7 cellular contexts compared by ENCODE assay signal in the genomic region with DNA sequence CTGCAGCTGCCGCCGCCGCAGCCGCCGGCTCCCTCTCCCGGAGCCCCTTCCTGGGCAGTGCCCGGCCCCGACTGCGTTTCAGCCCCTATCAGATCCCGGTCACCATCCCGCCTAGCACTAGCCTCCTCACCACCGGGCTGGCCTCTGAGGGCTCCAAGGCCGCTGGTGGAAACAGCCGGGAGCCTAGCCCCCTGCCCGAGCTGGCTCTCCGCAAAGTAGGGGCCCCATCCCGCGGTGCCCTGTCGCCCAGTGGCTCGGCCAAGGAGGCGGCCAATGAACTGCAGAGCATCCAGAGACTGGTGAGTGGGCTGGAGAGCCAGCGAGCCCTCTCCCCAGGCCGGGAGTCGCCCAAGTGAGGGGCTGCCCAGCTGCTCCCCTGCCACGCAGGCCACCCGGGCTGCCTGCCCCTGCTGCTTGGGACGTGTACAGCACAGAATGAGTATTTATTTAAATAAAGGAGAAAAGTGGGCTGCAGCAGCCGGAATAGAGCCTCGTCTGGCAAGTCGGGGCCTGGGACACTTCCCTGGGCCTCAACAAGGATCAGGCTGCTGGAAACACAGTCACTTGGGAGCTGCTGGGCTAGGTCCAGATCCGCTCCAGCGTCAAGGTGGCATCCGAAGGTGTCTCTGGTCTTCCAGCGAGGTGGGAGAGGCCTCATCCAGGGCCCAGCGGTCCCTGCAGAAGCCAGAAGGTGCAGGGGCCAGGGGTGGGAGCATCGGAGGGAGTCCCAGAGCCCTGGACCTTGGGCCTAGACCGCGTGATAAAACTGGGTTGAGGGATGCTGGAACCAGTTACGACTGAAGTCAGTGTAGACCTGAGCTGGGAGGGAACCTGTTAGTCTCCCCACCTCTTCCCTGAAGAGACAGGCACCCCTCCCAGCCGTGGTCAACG. TPM values are rescaled to one million over a fixed set of nuclear protein-coding genes. Genes with fewer than 3 reads are reported as not detected.
DNase-seq lines count a peak whose midpoint lies in the region; ATAC-seq and TF ChIP-seq lines count a peak whose summit lies in the region.

No MANE protein-coding gene starts in this region.

- H3K27me3 ChIP-seq in right cardiac atrium (ENCODE audit: control insufficient read depth, insufficient read depth), result no peaks in the 10 kb centered on the region

- POLR2A ChIA-PET in HEK293 (lab: Yijun Ruan, JAX), result interaction anchor here (2.7 kb wide), 1 partner anchor 9 kb away, joined by 18 read pairs; the partner anchor contains the start of gene TBX2
- POLR2A ChIA-PET in activated CD8-positive, alpha-beta T cell treated with anti-CD3 and anti-CD28 coated beads for 36 hours (lab: Charles Lee), result no interaction called here

- ATAC-seq in activated CD8-positive, alpha-beta T cell treated with anti-CD3 and anti-CD28 coated beads for 36 hours, result no peak
- no peak for ATAC-seq in right cardiac atrium
- no peak for ATAC-seq in stimulated activated memory B cell treated with anti-CD40 and anti-IgM and Interleukin-4, amounts not matched to agents 10 μg/mL and 1 μg/mL and 100 μg/mL, for 72 hours
- no peak for ATAC-seq in HG03469 (IDR thresholded peaks at IDR 0.05; ENCODE audit: unreplicated experiment)

- H3K27ac ChIP-seq in HEK293 (ENCODE audit: extremely low read depth, low read depth, low read length), result no peak overlapping the region
- H3K27ac ChIP-seq in right cardiac atrium (ENCODE audit: low read length), result no peak overlapping the region

- peaks cover 27% of the 10 kb centered on the region for H3K4me1 Mint-ChIP-seq in activated CD8-positive, alpha-beta T cell treated with anti-CD3 and anti-CD28 coated beads for 36 hours (ENCODE audit: low read depth)
- H3K4me1 Mint-ChIP-seq in stimulated activated memory B cell treated with anti-CD40 and anti-IgM and Interleukin-4, amounts not matched to agents 10 μg/mL and 1 μg/mL and 100 μg/mL, for 72 hours, result peaks cover 44% of the 10 kb centered on the region

- no peak for TF ChIP-seq CTCF in HEK293 (tag by site-specific recombination; IDR thresholded peaks at IDR 0.05)
- no peak for TF ChIP-seq CTCF in activated CD8-positive, alpha-beta T cell treated with anti-CD3 and anti-CD28 coated beads for 36 hours (IDR thresholded peaks at IDR 0.05)

- H3K9me3 Mint-ChIP-seq in activated CD8-positive, alpha-beta T cell treated with anti-CD3 and anti-CD28 coated beads for 36 hours, result no peaks in the 10 kb centered on the region
- no peaks in the 10 kb centered on the region for H3K9me3 Mint-ChIP-seq in stimulated activated memory B cell treated with anti-CD40 and anti-IgM and Interleukin-4, amounts not matched to agents 10 μg/mL and 1 μg/mL and 100 μg/mL, for 72 hours

- no peak overlapping the region for H3K27ac Mint-ChIP-seq in activated CD8-positive, alpha-beta T cell treated with anti-CD3 and anti-CD28 coated beads for 36 hours
- H3K27ac Mint-ChIP-seq in stimulated activated memory B cell treated with anti-CD40 and anti-IgM and Interleukin-4, amounts not matched to agents 10 μg/mL and 1 μg/mL and 100 μg/mL, for 72 hours, result no peak overlapping the region

- H3K36me3 ChIP-seq in HEK293 (ENCODE audit: control insufficient read depth in 2 of 2, insufficient read depth in 1 of 2, low read length in 2 of 2), result peaks cover 0 to 54% of the 10 kb centered on the region in 2 experiments; a peak in 1 of 3 replicates

- intact Hi-C loops in activated CD8-positive, alpha-beta T cell treated with anti-CD3 and anti-CD28 coated beads for 36 hours (cut with micrococcal nuclease), result no loop called here
- intact Hi-C loops in right cardiac atrium (cut with DNase I), result no loop called here

- no peak for DNase-seq in activated CD8-positive, alpha-beta T cell treated with anti-CD3 and anti-CD28 coated beads for 36 hours
- DNase-seq in right cardiac atrium (peak in 2 of 3 donors; percentile 59 to 60), NCI-H226 (no peak), superior temporal gyrus (ENCODE audit: extremely low spot score) (no peak)

- H3K9me3 ChIP-seq in HEK293 (ENCODE audit: control insufficient read depth, insufficient read depth, low read depth, low read length) (no peaks in the 10 kb centered on the region), right cardiac atrium (ENCODE audit: control insufficient read depth, low read length) (no peaks in the 10 kb centered on the region)

- H3K4me3 Mint-ChIP-seq in activated CD8-positive, alpha-beta T cell treated with anti-CD3 and anti-CD28 coated beads for 36 hours, result peak overlapping the region; percentile 42
- H3K4me3 Mint-ChIP-seq in stimulated activated memory B cell treated with anti-CD40 and anti-IgM and Interleukin-4, amounts not matched to agents 10 μg/mL and 1 μg/mL and 100 μg/mL, for 72 hours, result peak overlapping the region; percentile 61

- no peaks in the 10 kb centered on the region for H3K36me3 Mint-ChIP-seq in activated CD8-positive, alpha-beta T cell treated with anti-CD3 and anti-CD28 coated beads for 36 hours (ENCODE audit: low read depth)
- no peaks in the 10 kb centered on the region for H3K36me3 Mint-ChIP-seq in stimulated activated memory B cell treated with anti-CD40 and anti-IgM and Interleukin-4, amounts not matched to agents 10 μg/mL and 1 μg/mL and 100 μg/mL, for 72 hours

- H3K4me3 ChIP-seq in HEK293 (ENCODE audit: low read depth, low read length) (no peak overlapping the region), right cardiac atrium (ENCODE audit: low read length) (no peak overlapping the region)

- H3K27me3 Mint-ChIP-seq in activated CD8-positive, alpha-beta T cell treated with anti-CD3 and anti-CD28 coated beads for 36 hours, result peaks cover 56% of the 10 kb centered on the region
- H3K27me3 Mint-ChIP-seq in stimulated activated memory B cell treated with anti-CD40 and anti-IgM and Interleukin-4, amounts not matched to agents 10 μg/mL and 1 μg/mL and 100 μg/mL, for 72 hours, result peaks cover 70% of the 10 kb centered on the region

- WGBS in right cardiac atrium, result 65% methylated on average over 41 of the region's 41 CpGs

- H3K4me1 ChIP-seq in HEK293 (ENCODE audit: control insufficient read depth, insufficient read depth, low read length), result peaks cover 3% of the 10 kb centered on the region
- no peaks in the 10 kb centered on the region for H3K4me1 ChIP-seq in right cardiac atrium (ENCODE audit: control insufficient read depth, insufficient read depth, low read length)

- CTCF ChIA-PET in HEK293 (lab: Yijun Ruan, JAX), result interaction anchor here (0.6 to 2.1 kb wide), 9 partner anchors 7 to 724 kb away, joined by 3 to 17 read pairs (median 4); no protein-coding TSS in a partner anchor
- CTCF ChIA-PET in activated CD8-positive, alpha-beta T cell treated with anti-CD3 and anti-CD28 coated beads for 36 hours (lab: Charles Lee), result interaction anchor here (0.9 to 1.8 kb wide), 3 partner anchors 12 to 41 kb away, joined by 3 to 4 read pairs (median 3); no protein-coding TSS in a partner anchor

TF ChIP-seq in HEK293, 187 proteins besides CTCF, POLR2A, EP300 and RAD21:
- TF ChIP-seq ZNF175 (tag by site-specific recombination; IDR thresholded peaks at IDR 0.05) (no peak), ZNF600 (tag by site-specific recombination; IDR thresholded peaks at IDR 0.05) (0 out of 2 replicates have a peak, but pooled peaks have one; percentile 37)

RNA-seq across cellular contexts. Expression of gene TBX2, which starts 8.8 kb away (rescaled TPM):
- total RNA-seq in activated CD8-positive, alpha-beta T cell treated with anti-CD3 and anti-CD28 coated beads for 36 hours, result not detected
- total RNA-seq in right cardiac atrium, result 10 to 100 TPM in 2 of 4 donors, 1 to 10 TPM in 2; 5.9 to 12.4 (median 8.1) TPM
- 9.5 TPM for polyA plus RNA-seq in right cardiac atrium

RNA-seq across cellular contexts. Expression of gene TBX4, which starts 43.8 kb away (rescaled TPM):
- total RNA-seq in activated CD8-positive, alpha-beta T cell treated with anti-CD3 and anti-CD28 coated beads for 36 hours, result not detected
- total RNA-seq in right cardiac atrium, result not detected
- 0.11 TPM for polyA plus RNA-seq in right cardiac atrium

Comparison
In these comparisons a context has a peak if more than half of its experiments do, and no peak if none do; other contexts are left out.
1. DNase-seq: peak in right cardiac atrium (2 of 3); none in activated CD8-positive, alpha-beta T cell treated with anti-CD3 and anti-CD28 coated beads for 36 hours (single experiment), NCI-H226 (single experiment) and superior temporal gyrus (single experiment).
2. RNA of gene TBX2, which starts 8.8 kb away (total RNA-seq): 5.9 to 12.4 TPM in right cardiac atrium; not detected in activated CD8-positive, alpha-beta T cell treated with anti-CD3 and anti-CD28 coated beads for 36 hours; every median in the first group is over 4 times any median in the second.